Comparison of ENCODE assay signal across 10 cellular contexts in the genomic region with DNA sequence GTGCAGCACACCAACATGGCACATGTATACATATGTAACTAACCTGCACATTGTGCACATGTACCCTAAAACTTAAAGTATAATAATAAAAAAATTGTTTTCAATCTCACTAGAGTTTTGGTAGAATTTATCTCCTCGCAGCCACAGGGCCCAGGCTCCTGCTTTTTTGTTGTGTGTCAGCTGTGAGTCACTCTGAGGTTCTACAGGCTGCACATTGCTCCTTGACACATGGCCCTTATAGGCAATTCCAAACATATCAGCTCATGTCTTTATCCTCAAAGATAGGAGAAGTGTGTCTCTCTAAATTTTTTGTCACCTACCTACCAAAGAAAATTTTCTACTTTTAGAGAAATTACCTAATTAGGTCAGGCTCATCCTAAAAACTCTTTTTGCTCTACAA.
"Had no signal": no experiment of that assay in that cellular context is flagged by ENCODE, and none has a peak within 500 bp of the region (broad histone marks: within the 10 kb centered on the region; RNA-seq: fewer than 3 reads in every experiment).

No MANE protein-coding gene starts in this region.

- H3K36me3 ChIP-seq: heart right ventricle had no signal

- H3K4me3 ChIP-seq: heart right ventricle had no signal

- H3K27me3 ChIP-seq: heart right ventricle had no signal

- H3K4me1 ChIP-seq: heart right ventricle had no signal

- DNase-seq: activated CD4-positive, alpha-beta T cell treated with anti-CD3 and anti-CD28 coated beads, Interleukin-2, amount 10 ng/mL, durations not matched to agents 24 days and 14 days; activated naive CD4-positive, alpha-beta T cell treated with Interleukin-2 at 50 U/mL for 16 hours; endodermal cell; heart right ventricle; kidney; stimulated activated CD4-positive, alpha-beta T cell treated with anti-CD3 and anti-CD28 coated beads, Interleukin-2, amount 100 ng/mL, for 48 hours; stimulated activated CD8-positive, alpha-beta memory T cell treated with anti-CD3 and anti-CD28 coated beads, Interleukin-4, amount 100 ng/mL, for 48 hours; T1000 had no signal

- ATAC-seq: heart right ventricle, sciatic nerve, WTC11 had no signal

- H3K27ac ChIP-seq: heart right ventricle had no signal
